In genomic region chr1:41496080-41497055, GRCh38 we compare ENCODE assay signal across 1 cellular context.
A peak's percentile ranks its signal among the peaks of the same experiment; 100 is the strongest.
TF ChIP-seq lines count a peak whose summit lies in the region.

No MANE protein-coding gene starts in this region.

TF ChIP-seq in K562, 482 proteins besides CTCF, POLR2A, EP300 and RAD21 (continued from another document and continues in another):
- no peak for TF ChIP-seq IRF9 (tag; IDR thresholded peaks at IDR 0.05)
- no peak for TF ChIP-seq BMI1 (IDR thresholded peaks at IDR 0.05; ENCODE audit: low read length)
- TF ChIP-seq CTBP1 (IDR thresholded peaks at IDR 0.05; ENCODE audit: borderline replicate concordance): peak; percentile 97
- no peak for TF ChIP-seq CHD2 (IDR thresholded peaks at IDR 0.05; ENCODE audit: low read depth, low read length)
- TF ChIP-seq TGIF2 (CRISPR knock-in tag; IDR thresholded peaks at IDR 0.05): peak; percentile 73; the same call in 1 of the 2 replicates
- TF ChIP-seq CBX1 (IDR thresholded peaks at IDR 0.05; ENCODE audit: low read depth): no peak
- TF ChIP-seq NFE2 (IDR thresholded peaks at IDR 0.05; ENCODE audit: low read depth): peak; percentile 72
- 0 out of 4 replicates have a peak, but pooled peaks of 1 of the 2 experiments have one; percentile 27 for TF ChIP-seq ZNF639 (CRISPR knock-in tag; conservative IDR thresholded peaks at IDR 0.05 in 1 of 2, IDR thresholded peaks at IDR 0.05 in 1 of 2)
- TF ChIP-seq BACH1 (tag; IDR thresholded peaks at IDR 0.05): no peak
- peak; percentile 90 for TF ChIP-seq U2AF1 (optimal IDR thresholded peaks at IDR 0.05; ENCODE audit: low read depth, low read length)
- TF ChIP-seq TSC22D4 (tag; IDR thresholded peaks at IDR 0.05): no peak
- TF ChIP-seq ZNF347 (CRISPR knock-in tag; IDR thresholded peaks at IDR 0.05; ENCODE audit: low read depth): no peak
- TF ChIP-seq SETDB1 (IDR thresholded peaks at IDR 0.05; ENCODE audit: low read length): no peak
- TF ChIP-seq MEIS2 (IDR thresholded peaks at IDR 0.05; ENCODE audit: partially characterized antibody): peak; percentile 38
- TF ChIP-seq DDX20 (tag; IDR thresholded peaks at IDR 0.05; ENCODE audit: low read depth): no peak
- no peak for TF ChIP-seq BRF1 (IDR thresholded peaks at IDR 0.05; ENCODE audit: borderline replicate concordance, extremely low read depth, insufficient read length)
- no peak for TF ChIP-seq HDAC8 (tag; IDR thresholded peaks at IDR 0.05)
- TF ChIP-seq HES1 (IDR thresholded peaks at IDR 0.05; ENCODE audit: low read depth): no peak
- peak; percentile 59; the same call in 1 of the 2 replicates for TF ChIP-seq USF1 (CRISPR knock-in tag; IDR thresholded peaks at IDR 0.05)
- no peak for TF ChIP-seq RHOXF2B (CRISPR knock-in tag; conservative IDR thresholded peaks at IDR 0.05)
- no peak for TF ChIP-seq NR4A1 (CRISPR knock-in tag; IDR thresholded peaks at IDR 0.05)
- 0 out of 2 replicates have a peak, but pooled peaks have one; percentile 37 for TF ChIP-seq NR4A1 (tag; IDR thresholded peaks at IDR 0.05)
- no peak for TF ChIP-seq NCOR1 (IDR thresholded peaks at IDR 0.05)
- no peak for TF ChIP-seq ZNF175 (CRISPR knock-in tag; IDR thresholded peaks at IDR 0.05; ENCODE audit: low read depth)
- 0 out of 2 replicates have a peak, but pooled peaks have one; percentile 24 for TF ChIP-seq SMARCA4 (IDR thresholded peaks at IDR 0.05)
- TF ChIP-seq ZNF79 (CRISPR knock-in tag; IDR thresholded peaks at IDR 0.05; ENCODE audit: low read depth): no peak
- no peak for TF ChIP-seq HMG20B (CRISPR knock-in tag; IDR thresholded peaks at IDR 0.05)
- TF ChIP-seq NFXL1 (CRISPR knock-in tag; IDR thresholded peaks at IDR 0.05): no peak
- TF ChIP-seq HNRNPL (IDR thresholded peaks at IDR 0.05; ENCODE audit: low read depth, low read length): peak; percentile 83; the same call in 1 of the 2 replicates
- no peak for TF ChIP-seq ZC3H8 (IDR thresholded peaks at IDR 0.05)
- TF ChIP-seq GMEB1 (CRISPR knock-in tag; IDR thresholded peaks at IDR 0.05): peak; percentile 83
- no peak for TF ChIP-seq DEAF1 (CRISPR knock-in tag; IDR thresholded peaks at IDR 0.05)
- TF ChIP-seq CREB3L1 (IDR thresholded peaks at IDR 0.05; ENCODE audit: borderline replicate concordance, low read depth): peak; percentile 51; the same call in 1 of the 2 replicates
- no peak for TF ChIP-seq EWSR1 (IDR thresholded peaks at IDR 0.05; ENCODE audit: borderline replicate concordance, low read depth, partially characterized antibody)
- 0 out of 2 replicates have a peak, but pooled peaks have one; percentile 9 for TF ChIP-seq CBFA2T3 (IDR thresholded peaks at IDR 0.05)
- TF ChIP-seq PHTF2 (CRISPR knock-in tag; IDR thresholded peaks at IDR 0.05): no peak
- TF ChIP-seq MAFF (IDR thresholded peaks at IDR 0.05; ENCODE audit: low read length): no peak
- no peak for TF ChIP-seq PATZ1 (CRISPR knock-in tag; IDR thresholded peaks at IDR 0.05; ENCODE audit: borderline replicate concordance)
- TF ChIP-seq PBX2 (CRISPR knock-in tag; IDR thresholded peaks at IDR 0.05; ENCODE audit: low read depth): no peak
- no peak for TF ChIP-seq PBX2 (tag; conservative IDR thresholded peaks at IDR 0.05; ENCODE audit: low read depth)
- no peak for TF ChIP-seq RBM17 (IDR thresholded peaks at IDR 0.05; ENCODE audit: borderline replicate concordance, low read depth, low read length)
- no peak for TF ChIP-seq SMARCE1 (IDR thresholded peaks at IDR 0.05)
- TF ChIP-seq TAL1 (IDR thresholded peaks at IDR 0.05): no peak
- TF ChIP-seq HCFC1 (IDR thresholded peaks at IDR 0.05; ENCODE audit: low read depth, low read length): no peak; the same call in 1 of the 2 replicates
- no peak for TF ChIP-seq COPS2 (conservative IDR thresholded peaks at IDR 0.05)
- TF ChIP-seq MTA3 (IDR thresholded peaks at IDR 0.05; ENCODE audit: borderline replicate concordance): peak; percentile 65
- no peak for TF ChIP-seq LARP7 (IDR thresholded peaks at IDR 0.05)
- TF ChIP-seq ARID4B (CRISPR knock-in tag; IDR thresholded peaks at IDR 0.05): no peak; the same call in 1 of the 2 replicates
- no peak for TF ChIP-seq NUFIP1 (IDR thresholded peaks at IDR 0.05; ENCODE audit: partially characterized antibody)
- no peak for TF ChIP-seq CBX5 (IDR thresholded peaks at IDR 0.05; ENCODE audit: borderline replicate concordance, low read depth)
- no peak for TF ChIP-seq RBM22 (IDR thresholded peaks at IDR 0.05; ENCODE audit: low read depth, low read length, poor library complexity, severe bottlenecking)
- TF ChIP-seq HIVEP1 (CRISPR knock-in tag; IDR thresholded peaks at IDR 0.05): no peak
- TF ChIP-seq KDM1A (IDR thresholded peaks at IDR 0.05): no peak
